18 cellular contexts compared by ENCODE assay signal in genomic region chr1:115492019-115492595, GRCh38.
"Had no signal": no experiment of that assay in that cellular context is flagged by ENCODE, and none has a peak within 500 bp of the region (broad histone marks: within the 10 kb centered on the region; RNA-seq: fewer than 3 reads in every experiment).

No MANE protein-coding gene starts in this region.

- H3K36me3 ChIP-seq: cardiac muscle cell, gastrocnemius medialis, pancreas, right lobe of liver, thoracic aorta, WERI-Rb-1 had no signal

- DNase-seq: activated CD4-positive, alpha-beta T cell treated with anti-CD3 and anti-CD28 coated beads, Interleukin-2, amount 50 U/mL, for 4 hours; activated gamma-delta T cell; gastrocnemius medialis; kidney; mucosa of descending colon; naive B cell; pancreas; right lobe of liver; small intestine; stimulated activated CD4-positive, alpha-beta T cell treated with anti-CD3 and anti-CD28 coated beads, Interleukin-15, amount 100 ng/mL, for 24 hours; stimulated activated CD4-positive, alpha-beta T cell treated with anti-CD3 and anti-CD28 coated beads, Interleukin-2, amount 100 ng/mL, for 48 hours; SW 1271; T-helper 2 cell; WERI-Rb-1 had no signal

- H3K9me3 ChIP-seq: gastrocnemius medialis, mucosa of descending colon, pancreas, right lobe of liver, thoracic aorta had no signal

- H3K4me1 Mint-ChIP-seq: naive B cell had no signal

- H3K4me3 Mint-ChIP-seq: naive B cell had no signal

- H3K4me1 ChIP-seq: gastrocnemius medialis, pancreas, right lobe of liver had no signal

- H3K27ac Mint-ChIP-seq: activated naive CD4-positive, alpha-beta T cell treated with anti-CD3 and anti-CD28 coated beads, Interleukin-2, amount 50 U/mL, for 72 hours; naive B cell had no signal

- H3K27ac ChIP-seq: cardiac muscle cell, gastrocnemius medialis, pancreas, right lobe of liver, thoracic aorta, WERI-Rb-1 had no signal

- H3K27me3 ChIP-seq: cardiac muscle cell, gastrocnemius medialis, pancreas, right lobe of liver had no signal

- ATAC-seq: activated naive CD4-positive, alpha-beta T cell treated with anti-CD3 and anti-CD28 coated beads, Interleukin-2, amount 50 U/mL, for 72 hours; gastrocnemius medialis; left lobe of liver; mucosa of descending colon; pancreas; right lobe of liver had no signal

- H3K27me3 Mint-ChIP-seq: naive B cell had no signal

- H3K9me3 Mint-ChIP-seq: activated naive CD4-positive, alpha-beta T cell treated with anti-CD3 and anti-CD28 coated beads, Interleukin-2, amount 50 U/mL, for 72 hours had no signal

- H3K4me3 ChIP-seq: cardiac muscle cell, gastrocnemius medialis, mucosa of descending colon, pancreas, right lobe of liver, thoracic aorta had no signal

- H3K36me3 Mint-ChIP-seq: activated naive CD4-positive, alpha-beta T cell treated with anti-CD3 and anti-CD28 coated beads, Interleukin-2, amount 50 U/mL, for 72 hours; naive B cell had no signal
